ENCODE assay signal across 1 cellular context in the genomic region with DNA sequence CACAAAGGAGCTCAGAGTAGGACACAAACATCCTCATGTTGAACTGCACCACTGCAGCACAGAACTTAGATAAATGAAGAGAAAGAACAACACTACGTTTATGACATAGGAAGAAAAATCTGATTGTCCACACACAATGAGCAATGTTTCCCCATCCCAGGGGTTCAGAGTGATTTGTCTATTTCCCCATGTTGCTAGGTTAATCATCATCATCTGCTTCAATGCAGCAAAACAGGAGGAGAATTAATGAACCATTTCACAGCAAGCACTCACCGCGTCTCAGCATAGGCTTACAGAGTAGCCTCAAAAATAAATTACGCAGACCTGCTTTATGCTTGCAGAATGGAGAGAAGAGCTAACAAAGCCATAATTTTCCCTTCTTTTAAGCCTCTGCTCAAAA.
TF ChIP-seq lines count a peak whose summit lies in the region.

No MANE protein-coding gene starts in this region.

TF ChIP-seq in HCT116, 20 proteins besides CTCF, POLR2A, EP300 and RAD21:
- TF ChIP-seq CBX3 (IDR thresholded peaks at IDR 0.05; ENCODE audit: low read depth) (no peak), EGR1 (IDR thresholded peaks at IDR 0.05; ENCODE audit: low read depth) (no peak), YY1 (IDR thresholded peaks at IDR 0.05; ENCODE audit: extremely low read depth, insufficient replicate concordance, low read depth, low read length) (no peak), SP1 (IDR thresholded peaks at IDR 0.05; ENCODE audit: low read depth) (no peak)
- TF ChIP-seq, protein P1, sequence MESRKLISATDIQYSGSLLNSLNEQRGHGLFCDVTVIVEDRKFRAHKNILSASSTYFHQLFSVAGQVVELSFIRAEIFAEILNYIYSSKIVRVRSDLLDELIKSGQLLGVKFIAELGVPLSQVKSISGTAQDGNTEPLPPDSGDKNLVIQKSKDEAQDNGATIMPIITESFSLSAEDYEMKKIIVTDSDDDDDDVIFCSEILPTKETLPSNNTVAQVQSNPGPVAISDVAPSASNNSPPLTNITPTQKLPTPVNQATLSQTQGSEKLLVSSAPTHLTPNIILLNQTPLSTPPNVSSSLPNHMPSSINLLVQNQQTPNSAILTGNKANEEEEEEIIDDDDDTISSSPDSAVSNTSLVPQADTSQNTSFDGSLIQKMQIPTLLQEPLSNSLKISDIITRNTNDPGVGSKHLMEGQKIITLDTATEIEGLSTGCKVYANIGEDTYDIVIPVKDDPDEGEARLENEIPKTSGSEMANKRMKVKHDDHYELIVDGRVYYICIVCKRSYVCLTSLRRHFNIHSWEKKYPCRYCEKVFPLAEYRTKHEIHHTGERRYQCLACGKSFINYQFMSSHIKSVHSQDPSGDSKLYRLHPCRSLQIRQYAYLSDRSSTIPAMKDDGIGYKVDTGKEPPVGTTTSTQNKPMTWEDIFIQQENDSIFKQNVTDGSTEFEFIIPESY (IDR thresholded peaks at IDR 0.05; ENCODE audit: extremely low read depth, insufficient replicate concordance, low read length), result no peak
